Comparison of ENCODE assay signal across 29 cellular contexts in genomic region chr7:154918741-154919140, GRCh38.
"Had no signal": no experiment of that assay in that cellular context is flagged by ENCODE, and none has a peak within 500 bp of the region (broad histone marks: within the 10 kb centered on the region; RNA-seq: fewer than 3 reads in every experiment).

No MANE protein-coding gene starts in this region.

- DNase-seq: activated B cell treated with CpG ODN at 0.5 μM for 24 hours; activated CD4-positive, alpha-beta T cell treated with anti-CD3 and anti-CD28 coated beads for 48 hours; activated CD4-positive, alpha-beta T cell treated with anti-CD3 and anti-CD28 coated beads, Interleukin-2, amount 50 U/mL, for 1 hour; activated CD4-positive, alpha-beta T cell treated with anti-CD3 and anti-CD28 coated beads, Interleukin-2, amount 50 U/mL, for 48 hours; activated CD8-positive, alpha-beta T cell treated with anti-CD3 and anti-CD28 coated beads for 36 hours; activated gamma-delta T cell; activated naive CD4-positive, alpha-beta T cell; activated naive CD4-positive, alpha-beta T cell treated with anti-CD3 and anti-CD28 coated beads, Interleukin-2, amount 10 ng/mL, durations not matched to agents 7 days and 5 days; activated naive CD8-positive, alpha-beta T cell treated with anti-CD3 and anti-CD28 coated beads, Interleukin-2, amount 10 ng/mL, durations not matched to agents 7 days and 5 days; activated T-cell treated with anti-CD3 and anti-CD28 coated beads, Interleukin-2, amount 50 U/mL, for 1 hour; activated T-cell treated with anti-CD3 and anti-CD28 coated beads, Interleukin-2, amount 50 U/mL, for 72 hours; dorsolateral prefrontal cortex; effector memory CD4-positive, alpha-beta T cell; esophagus squamous epithelium; head of caudate nucleus; T-helper 1 cell; T-helper 17 cell; T1000; WERI-Rb-1 had no signal

- H3K4me3 ChIP-seq: ascending aorta, breast epithelium, coronary artery, dorsolateral prefrontal cortex, esophagus squamous epithelium had no signal

- H3K4me3 Mint-ChIP-seq: activated B cell treated with CpG ODN at 0.5 μM for 24 hours; activated CD8-positive, alpha-beta T cell treated with anti-CD3 and anti-CD28 coated beads for 36 hours; activated naive CD4-positive, alpha-beta T cell treated with anti-CD3 and anti-CD28 coated beads, Interleukin-2, amount 10 ng/mL, durations not matched to agents 7 days and 5 days; activated naive CD8-positive, alpha-beta T cell treated with anti-CD3 and anti-CD28 coated beads, Interleukin-2, amount 10 ng/mL, durations not matched to agents 7 days and 5 days; activated T-cell treated with anti-CD3 and anti-CD28 coated beads, Interleukin-2, amount 50 U/mL, for 72 hours; brain; central memory CD8-positive, alpha-beta T cell; dendritic cell treated with granulocyte-macrophage colony-stimulating factor and Interleukin-4, amounts not matched to agents 40 ng/mL and 50 ng/mL, for 4 days; T-helper 17 cell; T-helper 2 cell treated with Interferon-gamma antibody and Interleukin-4, amounts not matched to agents 5 μg/mL and 100 μg/mL, for 36 hours had no signal

- H3K4me1 ChIP-seq: breast epithelium had no signal

- H3K36me3 Mint-ChIP-seq: activated naive CD4-positive, alpha-beta T cell treated with anti-CD3 and anti-CD28 coated beads, Interleukin-2, amount 10 ng/mL, durations not matched to agents 7 days and 5 days; activated naive CD4-positive, alpha-beta T cell treated with anti-CD3 and anti-CD28 coated beads, Interleukin-2, amount 50 U/mL, for 72 hours; activated naive CD8-positive, alpha-beta T cell treated with anti-CD3 and anti-CD28 coated beads, Interleukin-2, amount 10 ng/mL, durations not matched to agents 7 days and 5 days; brain had no signal

- H3K27ac ChIP-seq: ascending aorta, breast epithelium, coronary artery, dorsolateral prefrontal cortex, epithelial cell of prostate, esophagus squamous epithelium, WERI-Rb-1 had no signal

- ATAC-seq: activated CD4-positive, CD25-positive, alpha-beta regulatory T cell treated with anti-CD3 and anti-CD28 coated beads, Interleukin-2, amount 50 U/mL, for 24 hours; activated CD8-positive, alpha-beta T cell treated with anti-CD3 and anti-CD28 coated beads for 36 hours; activated naive CD4-positive, alpha-beta T cell treated with anti-CD3 and anti-CD28 coated beads, Interleukin-2, amount 50 U/mL, for 72 hours; activated T-cell treated with anti-CD3 and anti-CD28 coated beads, Interleukin-2, amount 50 U/mL, for 72 hours; T-helper 17 cell had no signal

- H3K36me3 ChIP-seq: ascending aorta, breast epithelium, esophagus squamous epithelium, WERI-Rb-1 had no signal

- H3K9me3 Mint-ChIP-seq: activated CD8-positive, alpha-beta T cell treated with anti-CD3 and anti-CD28 coated beads for 36 hours; activated naive CD4-positive, alpha-beta T cell treated with anti-CD3 and anti-CD28 coated beads, Interleukin-2, amount 10 ng/mL, durations not matched to agents 7 days and 5 days; activated naive CD4-positive, alpha-beta T cell treated with anti-CD3 and anti-CD28 coated beads, Interleukin-2, amount 50 U/mL, for 72 hours; activated T-cell treated with anti-CD3 and anti-CD28 coated beads, Interleukin-2, amount 50 U/mL, for 72 hours; central memory CD8-positive, alpha-beta T cell; T-helper 2 cell treated with Interferon-gamma antibody and Interleukin-4, amounts not matched to agents 5 μg/mL and 100 μg/mL, for 36 hours had no signal
